Comparison of ENCODE assay signal across 17 cellular contexts in genomic region chr6:105029581-105029980, GRCh38.
DNase-seq lines count a peak whose midpoint lies in the region; ATAC-seq and TF ChIP-seq lines count a peak whose summit lies in the region.
"Had no signal": no experiment of that assay in that cellular context is flagged by ENCODE, and none has a peak within 500 bp of the region (broad histone marks: within the 10 kb centered on the region; RNA-seq: fewer than 3 reads in every experiment).

No MANE protein-coding gene starts in this region.

- H2AFZ ChIP-seq in neuronal stem cell (ENCODE audit: low read length): no peak overlapping the region

- no peak overlapping the region for H2BK5ac ChIP-seq in neuronal stem cell (ENCODE audit: low read length)

- no peak overlapping the region for H2BK15ac ChIP-seq in neuronal stem cell (ENCODE audit: low read length)

- H3K79me1 ChIP-seq in neuronal stem cell (ENCODE audit: low read depth, low read length): peaks cover 2% of the 10 kb centered on the region

- H4K91ac ChIP-seq in neuronal stem cell (ENCODE audit: low read depth, low read length, poor library complexity): no peak overlapping the region

- H3K27me3 ChIP-seq in cardiac muscle cell: no peaks in the 10 kb centered on the region
- H3K27me3 ChIP-seq in heart left ventricle: peaks cover 0 to 9% (median 0%) of the 10 kb centered on the region in 9 donors
- no peaks in the 10 kb centered on the region for H3K27me3 ChIP-seq in neuronal stem cell (ENCODE audit: control insufficient read depth in 3 of 3, insufficient read depth in 3 of 3, low read depth in 1 of 3, low read length in 3 of 3)
- H3K27me3 ChIP-seq in breast epithelium: no peaks in the 10 kb centered on the region
- H3K27me3 ChIP-seq: BLaER1 treated with 17β-estradiol and CSF1 and Interleukin-3, amounts not matched to agents 10 nM and 100 nM had no signal

- DNase-seq in cardiac muscle cell (ENCODE audit: low read depth in 1 of 2, low spot score in 1 of 2): no peak
- DNase-seq in heart left ventricle: no peak
- peak; percentile 11 for DNase-seq in left kidney (ENCODE audit: low read depth, low spot score)
- no peak for DNase-seq in neuronal stem cell (ENCODE audit: low spot score)
- no peak for DNase-seq in breast epithelium (ENCODE audit: low spot score in 2 of 2)
- no peak for DNase-seq in medulla oblongata (ENCODE audit: extremely low spot score)
- DNase-seq: AML-193; Caco-2; Calu3; CD4-positive, alpha-beta T cell; CD8-positive, alpha-beta T cell; DMS79 treated with DMSO at 0.1 percent for 48 hours; GF-D8 had no signal

- intact Hi-C loops in heart left ventricle (cut with DNase I): no loop called here
- intact Hi-C loops in breast epithelium (cut with DNase I; ENCODE audit: low total_unique reads): no loop called here

- no peak overlapping the region for H2AK5ac ChIP-seq in neuronal stem cell (ENCODE audit: low read depth, low read length)

- no peak overlapping the region for H2BK120ac ChIP-seq in neuronal stem cell (ENCODE audit: low read depth, low read length)

- no peak overlapping the region for H3K4me3 ChIP-seq in cardiac muscle cell
- no peak overlapping the region for H3K4me3 ChIP-seq in heart left ventricle
- H3K4me3 ChIP-seq in neuronal stem cell (ENCODE audit: low read length in 2 of 2): no peak overlapping the region
- H3K4me3 ChIP-seq in breast epithelium: no peak overlapping the region
- H3K4me3 ChIP-seq: A549; BLaER1 treated with 17β-estradiol and CSF1 and Interleukin-3, amounts not matched to agents 10 nM and 100 nM had no signal

- no peak for TF ChIP-seq POLR2A in heart left ventricle (IDR thresholded peaks at IDR 0.05)
- no peak for TF ChIP-seq POLR2A in breast epithelium (IDR thresholded peaks at IDR 0.05)

- H4K8ac ChIP-seq in neuronal stem cell (ENCODE audit: low read depth, low read length): no peak overlapping the region

- H3K27ac ChIP-seq in cardiac muscle cell (peak overlapping the region; percentile 36), heart left ventricle (no peak overlapping the region), neuronal stem cell (replicated peaks; ENCODE audit: low read length) (peak overlapping the region; percentile 10), breast epithelium (no peak overlapping the region)
- H3K27ac ChIP-seq: 22Rv1; A549; BLaER1 treated with 17β-estradiol and CSF1 and Interleukin-3, amounts not matched to agents 10 nM and 100 nM; C4-2B had no signal

- H3K4me1 ChIP-seq in cardiac muscle cell (ENCODE audit: low read depth): peaks cover 10% of the 10 kb centered on the region
- H3K4me1 ChIP-seq in heart left ventricle: no peaks in the 10 kb centered on the region
- peaks cover 1 to 11% of the 10 kb centered on the region in 2 donors for H3K4me1 ChIP-seq in neuronal stem cell (ENCODE audit: control insufficient read depth in 2 of 2, insufficient read depth in 1 of 2, low read depth in 1 of 2, low read length in 2 of 2)
- H3K4me1 ChIP-seq in breast epithelium: no peaks in the 10 kb centered on the region
- H3K4me1 ChIP-seq: BLaER1 treated with 17β-estradiol and CSF1 and Interleukin-3, amounts not matched to agents 10 nM and 100 nM; Caco-2 had no signal

- no peak overlapping the region for H3K4ac ChIP-seq in neuronal stem cell (ENCODE audit: low read length)

- no peak overlapping the region for H3K23ac ChIP-seq in neuronal stem cell (ENCODE audit: low read depth, low read length, poor library complexity)

- 77 to 86% (median 79%) methylated on average over 2 of the region's 2 CpGs for WGBS in heart left ventricle, 4 donors
- 100% methylated on average over 1 of the region's 2 CpGs; no CpG with 5 or more reads in 1 of the 2 donors for WGBS in neuronal stem cell (ENCODE audit: extremely low coverage in 2 of 2, insufficient read length in 2 of 2, insufficient replicate concordance in 1 of 2), 2 donors

- H3K36me3 ChIP-seq in cardiac muscle cell (peaks cover 10% of the 10 kb centered on the region), heart left ventricle (no peaks in the 10 kb centered on the region), neuronal stem cell (replicated peaks in 1 of 2; ENCODE audit: control insufficient read depth in 2 of 2, insufficient read depth in 2 of 2, low read length in 2 of 2) (peaks cover 0 to 65% of the 10 kb centered on the region in 2 donors), breast epithelium (no peaks in the 10 kb centered on the region)
- H3K36me3 ChIP-seq: BLaER1 treated with 17β-estradiol and CSF1 and Interleukin-3, amounts not matched to agents 10 nM and 100 nM had no signal

- no peak for ATAC-seq in heart left ventricle
- ATAC-seq: A549; CD8-positive, alpha-beta T cell had no signal

- H3K9me3 ChIP-seq in cardiac muscle cell (ENCODE audit: low read depth): no peaks in the 10 kb centered on the region
- H3K9me3 ChIP-seq in heart left ventricle: no peaks in the 10 kb centered on the region
- peaks cover 0 to 4% of the 10 kb centered on the region in 2 donors for H3K9me3 ChIP-seq in neuronal stem cell (replicated peaks in 1 of 2; ENCODE audit: control insufficient read depth in 2 of 2, insufficient read depth in 1 of 2, low read depth in 1 of 2, low read length in 2 of 2)
- no peaks in the 10 kb centered on the region for H3K9me3 ChIP-seq in breast epithelium
- H3K9me3 ChIP-seq: A549; BLaER1 treated with 17β-estradiol and CSF1 and Interleukin-3, amounts not matched to agents 10 nM and 100 nM; Caco-2 had no signal

- no peak overlapping the region for H3K18ac ChIP-seq in neuronal stem cell (ENCODE audit: low read length)

- no peak overlapping the region for H3K14ac ChIP-seq in neuronal stem cell (ENCODE audit: low read length)

- no peak overlapping the region for H3K4me2 ChIP-seq in neuronal stem cell (ENCODE audit: insufficient read depth, low read length, poor library complexity, severe bottlenecking)
- H3K4me2 ChIP-seq: A549; BLaER1 treated with 17β-estradiol and CSF1 and Interleukin-3, amounts not matched to agents 10 nM and 100 nM had no signal

- H3K9ac ChIP-seq in neuronal stem cell (ENCODE audit: low read depth, low read length, poor library complexity): no peak overlapping the region
- H3K9ac ChIP-seq: BLaER1 treated with 17β-estradiol and CSF1 and Interleukin-3, amounts not matched to agents 10 nM and 100 nM had no signal

- no peak overlapping the region for H2BK12ac ChIP-seq in neuronal stem cell (ENCODE audit: low read length)

- TF ChIP-seq CTCF in cardiac muscle cell (IDR thresholded peaks at IDR 0.05; ENCODE audit: low read depth, low read length) (no peak), heart left ventricle (IDR thresholded peaks at IDR 0.05) (no peak), breast epithelium (IDR thresholded peaks at IDR 0.05) (no peak)

Comparison
In these comparisons a context has a peak if more than half of its experiments do, and no peak if none do; other contexts are left out.
1. H3K27ac ChIP-seq: peak in cardiac muscle cell (single experiment) and neuronal stem cell (single experiment); none in heart left ventricle (0 of 12) and breast epithelium (0 of 2).